ENCODE assay signal across 21 cellular contexts in genomic region chr9:107650321-107650720, GRCh38.
DNase-seq lines count a peak whose midpoint lies in the region; TF ChIP-seq lines count a peak whose summit lies in the region.
"Had no signal": no experiment of that assay in that cellular context is flagged by ENCODE, and none has a peak within 500 bp of the region (broad histone marks: within the 10 kb centered on the region; RNA-seq: fewer than 3 reads in every experiment).

No MANE protein-coding gene starts in this region.

- POLR2A ChIA-PET in AG04449 (lab: Yijun Ruan, JAX) = interaction anchor here (0.6 kb wide), 1 partner anchor 231 kb away, joined by 4 read pairs; no protein-coding TSS in a partner anchor

- TF ChIP-seq POLR2A in lower leg skin (IDR thresholded peaks at IDR 0.05) = no peak

- CTCF ChIA-PET in AG04449 (lab: Yijun Ruan, JAX) = interaction anchor here (1.3 kb wide), 1 partner anchor 622 kb away, joined by 3 read pairs; no protein-coding TSS in a partner anchor

- H3K4me3 ChIP-seq in AG04449 (ENCODE audit: low read depth, low read length) (no peak overlapping the region), lower leg skin (ENCODE audit: low read depth, poor library complexity, severe bottlenecking) (no peak overlapping the region)
- H3K4me3 ChIP-seq: adrenal gland, smooth muscle cell, upper lobe of right lung had no signal

- 98 to 100% methylated on average over 4 of the region's 4 CpGs for WGBS in lower leg skin, 2 donors

- intact Hi-C loops in lower leg skin (cut with DNase I; ENCODE audit: low total_unique reads) = no loop called here

- DNase-seq in AG04449 (ENCODE audit: low read depth, low spot score) (peak; percentile 37), HT1080 (ENCODE audit: low read depth) (peak; percentile 32), astrocyte of the hippocampus (ENCODE audit: low read depth, low spot score) (peak; percentile 78), islet precursor cell (peak; percentile 57), T-helper 2 cell (no peak), COLO668 (lab: John Stamatoyannopoulos, UW; ENCODE audit: unreplicated experiment) (no peak), lower leg skin (ENCODE audit: low spot score in 2 of 2) (no peak)
- DNase-seq in activated naive CD4-positive, alpha-beta T cell (lab: John Stamatoyannopoulos, UW) = no peak
- DNase-seq: 8988T; activated gamma-delta T cell; adrenal gland; C1 segment of cervical spinal cord; central memory CD4-positive, alpha-beta T cell; erythroblast; NCI-H748 treated with DMSO at 0.1 percent for 48 hours; nephron progenitor cell; Right ventricle myocardium superior; stimulated activated CD4-positive, alpha-beta T cell treated with anti-CD3 and anti-CD28 coated beads, Interleukin-4, amount 100 ng/mL, for 1 hour; T-cell; upper lobe of right lung had no signal

- TF ChIP-seq CTCF in AG04449 (IDR thresholded peaks at IDR 0.05; ENCODE audit: insufficient read depth, low read length, missing control alignments) (no peak), lower leg skin (IDR thresholded peaks at IDR 0.05) (no peak)

Comparison
In these comparisons a context has a peak if more than half of its experiments do, and no peak if none do; other contexts are left out.
1. DNase-seq: peak in AG04449 (single experiment), HT1080 (single experiment), astrocyte of the hippocampus (single experiment) and islet precursor cell (single experiment); none in T-helper 2 cell (0 of 5), COLO668 (single experiment), activated naive CD4-positive, alpha-beta T cell (0 of 4) and lower leg skin (0 of 2).